ENCODE assay signal across 8 cellular contexts in the genomic region with DNA sequence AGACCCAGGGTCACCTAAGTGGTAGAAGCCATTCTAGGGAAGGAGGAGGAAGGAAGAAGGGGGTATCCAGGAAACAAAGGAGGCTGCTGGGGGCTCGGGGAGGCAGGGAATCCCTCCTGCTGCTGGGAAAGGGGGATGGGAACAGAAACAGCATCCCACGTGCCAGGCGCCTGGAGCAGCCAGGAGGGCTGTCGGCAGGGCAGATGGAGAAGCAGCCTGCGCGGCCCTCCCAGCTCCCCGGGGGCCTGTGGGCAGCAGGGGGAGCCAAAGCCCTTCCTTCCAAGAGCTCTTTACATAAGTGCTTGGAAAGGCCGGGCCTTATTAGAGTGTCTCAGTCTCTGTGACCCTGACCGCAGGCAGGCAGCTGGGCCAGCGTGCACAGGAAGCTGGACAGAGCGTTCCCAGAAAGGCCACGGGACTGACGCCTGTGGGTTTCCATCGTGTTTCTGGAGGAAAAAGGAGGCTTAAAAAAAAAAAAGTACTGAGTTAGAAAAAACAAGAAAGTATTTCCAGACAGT. TPM values are rescaled to one million over a fixed set of nuclear protein-coding genes. Genes with fewer than 3 reads are reported as not detected.
DNase-seq lines count a peak whose midpoint lies in the region; ATAC-seq and TF ChIP-seq lines count a peak whose summit lies in the region.

No MANE protein-coding gene starts in this region.

- TF ChIP-seq CTCF in Calu3 (IDR thresholded peaks at IDR 0.05; ENCODE audit: unreplicated experiment) = peak; percentile 79

- ATAC-seq in HG02759 (IDR thresholded peaks at IDR 0.05; ENCODE audit: unreplicated experiment) (peak; percentile 55), memory B cell (ENCODE audit: low read depth) (peak; percentile 82), HG03469 (IDR thresholded peaks at IDR 0.05; ENCODE audit: unreplicated experiment) (no peak)
- ATAC-seq in activated CD8-positive, alpha-beta memory T cell treated with anti-CD3 and anti-CD28 coated beads, Interleukin-2, amount 10 ng/mL, durations not matched to agents 7 days and 5 days = peak; percentile 97

- DNase-seq in Calu3 = peak; percentile 93
- peak; percentile 38 to 67 for DNase-seq in NOMO-1 (lab: John Stamatoyannopoulos, UW; ENCODE audit: unreplicated experiment in 2 of 2)
- DNase-seq in activated CD8-positive, alpha-beta memory T cell treated with anti-CD3 and anti-CD28 coated beads, Interleukin-2, amount 10 ng/mL, durations not matched to agents 7 days and 5 days = peak; percentile 85
- peak; percentile 36 to 57 (median 42) for DNase-seq in effector memory CD4-positive, alpha-beta T cell
- peak in 1 of 2 donors; percentile 44 for DNase-seq in memory B cell (ENCODE audit: low spot score in 2 of 2)
- DNase-seq in stimulated activated CD4-positive, alpha-beta T cell treated with anti-CD3 and anti-CD28 coated beads, TNF-alpha, amount 100 ng/mL, for 4 hours (ENCODE audit: low read depth in 3 of 3) = peak; percentile 48 to 50 (median 50)

- no peak overlapping the region for H3K4me3 ChIP-seq in effector memory CD4-positive, alpha-beta T cell (ENCODE audit: insufficient read depth, low read depth, low read length, poor library complexity, severe bottlenecking)

- peaks cover 13% of the 10 kb centered on the region for H3K4me1 Mint-ChIP-seq in Calu3 (ENCODE audit: low read depth, unreplicated experiment)
- H3K4me1 Mint-ChIP-seq in activated CD8-positive, alpha-beta memory T cell treated with anti-CD3 and anti-CD28 coated beads, Interleukin-2, amount 10 ng/mL, durations not matched to agents 7 days and 5 days = peaks cover 13% of the 10 kb centered on the region
- H3K4me1 Mint-ChIP-seq in memory B cell = peaks cover 14% of the 10 kb centered on the region

- no peaks in the 10 kb centered on the region for H3K27me3 Mint-ChIP-seq in Calu3 (ENCODE audit: unreplicated experiment)
- no peaks in the 10 kb centered on the region for H3K27me3 Mint-ChIP-seq in activated CD8-positive, alpha-beta memory T cell treated with anti-CD3 and anti-CD28 coated beads, Interleukin-2, amount 10 ng/mL, durations not matched to agents 7 days and 5 days
- H3K27me3 Mint-ChIP-seq in memory B cell = no peaks in the 10 kb centered on the region

- CTCF ChIA-PET in Calu3 (lab: Charles Lee) = interaction anchor here (0.5 to 1.8 kb wide), 18 partner anchors 10 to 508 kb away, joined by 3 to 52 read pairs (median 5); partner anchors contain the start of gene PML
- CTCF ChIA-PET in activated CD8-positive, alpha-beta memory T cell treated with anti-CD3 and anti-CD28 coated beads, Interleukin-2, amount 10 ng/mL, durations not matched to agents 7 days and 5 days (lab: Charles Lee) = interaction anchor here (0.6 to 7.8 kb wide), 28 partner anchors 8 to 1092 kb away, joined by 3 to 175 read pairs (median 5); partner anchors contain the start of genes PML and STOML1

- H3K9me3 ChIP-seq in effector memory CD4-positive, alpha-beta T cell (ENCODE audit: control insufficient read depth, low read length) = no peaks in the 10 kb centered on the region

- no peaks in the 10 kb centered on the region for H3K36me3 Mint-ChIP-seq in Calu3 (ENCODE audit: insufficient read depth, unreplicated experiment)
- no peaks in the 10 kb centered on the region for H3K36me3 Mint-ChIP-seq in activated CD8-positive, alpha-beta memory T cell treated with anti-CD3 and anti-CD28 coated beads, Interleukin-2, amount 10 ng/mL, durations not matched to agents 7 days and 5 days
- H3K36me3 Mint-ChIP-seq in memory B cell = no peaks in the 10 kb centered on the region

- H3K4me3 Mint-ChIP-seq in Calu3 (ENCODE audit: low read depth, unreplicated experiment) (no peak overlapping the region), memory B cell (no peak overlapping the region)
- H3K4me3 Mint-ChIP-seq in activated CD8-positive, alpha-beta memory T cell treated with anti-CD3 and anti-CD28 coated beads, Interleukin-2, amount 10 ng/mL, durations not matched to agents 7 days and 5 days = no peak overlapping the region

- H3K27ac ChIP-seq in effector memory CD4-positive, alpha-beta T cell (ENCODE audit: insufficient read depth, low read length, poor library complexity, severe bottlenecking) = no peak overlapping the region

- H3K9me3 Mint-ChIP-seq in Calu3 (ENCODE audit: low read depth, unreplicated experiment) (no peaks in the 10 kb centered on the region), memory B cell (no peaks in the 10 kb centered on the region)
- no peaks in the 10 kb centered on the region for H3K9me3 Mint-ChIP-seq in activated CD8-positive, alpha-beta memory T cell treated with anti-CD3 and anti-CD28 coated beads, Interleukin-2, amount 10 ng/mL, durations not matched to agents 7 days and 5 days (ENCODE audit: low read depth)

- intact Hi-C loops in Calu3 (cut with micrococcal nuclease; ENCODE audit: unreplicated experiment) = no loop called here

- no peaks in the 10 kb centered on the region for H3K36me3 ChIP-seq in effector memory CD4-positive, alpha-beta T cell (ENCODE audit: control insufficient read depth, insufficient read depth, low read length)

- H3K4me1 ChIP-seq in effector memory CD4-positive, alpha-beta T cell (ENCODE audit: control insufficient read depth, insufficient read depth, low read length, poor library complexity, severe bottlenecking) = no peaks in the 10 kb centered on the region

- H3K27me3 ChIP-seq in effector memory CD4-positive, alpha-beta T cell (replicated peaks; ENCODE audit: control insufficient read depth, insufficient read depth, low read length, poor library complexity, severe bottlenecking) = no peaks in the 10 kb centered on the region

- H3K27ac Mint-ChIP-seq in Calu3 (ENCODE audit: unreplicated experiment) = peak overlapping the region; percentile 52
- peak overlapping the region; percentile 83 for H3K27ac Mint-ChIP-seq in activated CD8-positive, alpha-beta memory T cell treated with anti-CD3 and anti-CD28 coated beads, Interleukin-2, amount 10 ng/mL, durations not matched to agents 7 days and 5 days
- H3K27ac Mint-ChIP-seq in memory B cell = no peak overlapping the region

- BruUV-seq in Calu3 (replicated peaks; lab: Mats Ljungman, UMichigan) = no TSS peak

RNA-seq across cellular contexts. Expression of gene LOXL1, which starts 24.8 kb away (rescaled TPM):
- total RNA-seq in Calu3 (2022) = 2.1 and 2.2 TPM in 2 replicates
- total RNA-seq in activated CD8-positive, alpha-beta memory T cell treated with anti-CD3 and anti-CD28 coated beads, Interleukin-2, amount 10 ng/mL, durations not matched to agents 7 days and 5 days = 1 to 10 TPM; 1.8 to 8.6 TPM

RNA-seq across cellular contexts. Expression of gene STOML1, which starts 41.0 kb away (rescaled TPM):
- total RNA-seq in Calu3 (2022) = 18.3 and 19.7 TPM in 2 replicates
- 1 to 10 TPM; 7.9 to 8.6 TPM for total RNA-seq in activated CD8-positive, alpha-beta memory T cell treated with anti-CD3 and anti-CD28 coated beads, Interleukin-2, amount 10 ng/mL, durations not matched to agents 7 days and 5 days

RNA-seq across cellular contexts. Expression of gene PML, which starts 43.4 kb away (rescaled TPM):
- 120 and 153 TPM in 2 replicates for total RNA-seq in Calu3 (2022)
- 100 to 1,000 TPM; 104 to 152 TPM for total RNA-seq in activated CD8-positive, alpha-beta memory T cell treated with anti-CD3 and anti-CD28 coated beads, Interleukin-2, amount 10 ng/mL, durations not matched to agents 7 days and 5 days
